In genomic region chr7:70887186-70887585, GRCh38 we compare ENCODE assay signal across 32 cellular contexts.
"Had no signal": no experiment of that assay in that cellular context is flagged by ENCODE, and none has a peak within 500 bp of the region (broad histone marks: within the 10 kb centered on the region; RNA-seq: fewer than 3 reads in every experiment).

No MANE protein-coding gene starts in this region.

- H3K27me3 ChIP-seq: body of pancreas, breast epithelium, MG63 had no signal

- H3K4me1 ChIP-seq: adrenal gland, body of pancreas, breast epithelium had no signal

- H3K27ac ChIP-seq: adrenal gland, body of pancreas, breast epithelium, PC-9 had no signal

- H3K27ac Mint-ChIP-seq: activated CD4-positive, alpha-beta memory T cell treated with anti-CD3 and anti-CD28 coated beads, Interleukin-2, amount 10 ng/mL, durations not matched to agents 7 days and 5 days; activated naive CD4-positive, alpha-beta T cell treated with anti-CD3 and anti-CD28 coated beads for 36 hours; activated T-cell treated with anti-CD3 and anti-CD28 coated beads, Interleukin-2, amount 50 U/mL, for 24 hours; activated T-helper 2 cell treated with anti-CD3 and anti-CD28 coated beads, Interferon-gamma antibody, Interleukin-2, Interleukin-4, amounts not matched to agents 10 μg/mL and 5 μg/mL and 100 μg/mL, durations not matched to agents 14 hours and 24 hours and 36 hours had no signal

- H3K4me1 Mint-ChIP-seq: activated CD4-positive, alpha-beta memory T cell treated with anti-CD3 and anti-CD28 coated beads, Interleukin-2, amount 10 ng/mL, durations not matched to agents 7 days and 5 days had no signal

- H2AFZ ChIP-seq: PC-9 had no signal

- H3K9me3 ChIP-seq: adrenal gland, MG63 had no signal

- H3K4me3 Mint-ChIP-seq: activated CD4-positive, alpha-beta memory T cell treated with anti-CD3 and anti-CD28 coated beads, Interleukin-2, amount 10 ng/mL, durations not matched to agents 7 days and 5 days; activated naive CD4-positive, alpha-beta T cell treated with anti-CD3 and anti-CD28 coated beads for 36 hours; activated T-cell treated with anti-CD3 and anti-CD28 coated beads, Interleukin-2, amount 50 U/mL, for 24 hours had no signal

- FAIRE-seq: astrocyte had no signal

- H3K4me3 ChIP-seq: adrenal gland, body of pancreas, breast epithelium, MG63, PC-9 had no signal

- DNase-seq: activated CD4-positive, alpha-beta memory T cell treated with anti-CD3 and anti-CD28 coated beads, Interleukin-2, amount 10 ng/mL, durations not matched to agents 7 days and 5 days; activated CD4-positive, alpha-beta T cell treated with anti-CD3 and anti-CD28 coated beads for 4 hours; activated gamma-delta T cell; activated naive CD4-positive, alpha-beta T cell treated with anti-CD3 and anti-CD28 coated beads for 36 hours; activated T-cell treated with anti-CD3 and anti-CD28 coated beads, Interleukin-2, amount 50 U/mL, for 24 hours; adrenal gland; body of pancreas; Kasumi-1; KG1; MG63; MV-4-11; NCI-H1092; NCI-H1436 treated with DMSO at 0.1 percent for 48 hours; NCI-H1694 treated with DMSO at 0.1 percent for 48 hours; NCI-H2029; NCI-H2107; NCI-H2171; NCI-H510A; NCI-H526; NCI-H748 treated with DMSO at 0.1 percent for 48 hours; NK-92 treated with Interleukin-12 subunit alpha and Interleukin-12 subunit beta, amount 100 ng/mL, for 24 hours; PC-9; Right ventricle myocardium superior; SW 1271; T-helper 1 cell; T-helper 2 cell; T1000 had no signal

- H3K4me2 ChIP-seq: PC-9 had no signal

- H3K36me3 ChIP-seq: adrenal gland, breast epithelium, MG63 had no signal

- ATAC-seq: activated CD4-positive, CD25-positive, alpha-beta regulatory T cell treated with anti-CD3 and anti-CD28 coated beads, Interleukin-2, amount 50 U/mL, for 24 hours; activated naive CD4-positive, alpha-beta T cell treated with anti-CD3 and anti-CD28 coated beads, Interleukin-2, amount 50 U/mL, for 72 hours; body of pancreas had no signal

- H3K27me3 Mint-ChIP-seq: activated CD4-positive, alpha-beta memory T cell treated with anti-CD3 and anti-CD28 coated beads, Interleukin-2, amount 10 ng/mL, durations not matched to agents 7 days and 5 days had no signal
